In the genomic region with DNA sequence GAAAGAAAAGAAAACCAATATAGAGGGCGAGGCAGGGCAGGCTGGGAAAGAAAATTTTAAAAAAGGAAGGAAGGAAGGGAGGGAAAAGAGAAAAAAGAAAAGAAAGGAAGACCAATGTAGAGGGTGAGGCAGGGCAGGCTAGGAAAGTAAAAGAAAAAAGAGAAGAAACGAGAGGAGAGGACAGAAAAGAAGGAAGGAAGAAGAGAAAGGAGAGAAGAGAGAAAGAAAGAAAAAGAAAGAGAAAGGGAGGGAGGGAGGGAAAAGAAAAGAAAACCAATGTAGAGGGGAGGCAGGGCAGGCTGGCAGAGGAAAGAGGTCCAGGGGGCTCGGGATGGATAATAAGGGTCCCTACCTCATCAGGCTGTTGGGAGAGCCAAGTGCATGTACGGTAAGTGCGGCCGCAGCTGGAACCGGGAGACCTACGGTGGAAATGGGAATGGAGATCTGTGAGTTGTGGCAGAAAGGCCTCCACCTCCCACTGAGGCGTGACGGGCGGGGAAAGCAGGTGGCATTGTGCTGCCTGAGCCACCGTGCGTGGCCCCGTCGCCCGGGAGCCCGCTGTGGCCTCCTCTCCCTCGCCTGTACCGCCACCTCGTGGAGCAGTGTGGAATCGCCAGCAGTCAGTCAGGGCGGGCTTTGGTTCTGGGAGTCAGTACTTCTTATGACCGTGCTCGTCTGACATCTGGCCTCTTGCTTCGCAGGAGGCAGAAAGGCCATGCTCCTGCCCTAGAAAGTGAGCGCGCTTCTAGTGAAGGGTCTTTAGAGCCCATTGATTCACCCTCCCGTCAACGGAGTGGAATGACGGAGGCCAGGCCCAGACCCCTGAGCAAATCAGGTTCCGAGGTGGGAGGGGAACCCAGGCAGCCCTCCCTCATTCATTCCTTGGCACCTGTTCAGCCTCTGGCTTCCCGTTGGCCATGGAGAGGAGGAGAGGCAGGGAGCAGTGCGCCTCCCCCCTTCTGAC, we compare ENCODE assay signal across 8 cellular contexts. TPM values are rescaled to one million over a fixed set of nuclear protein-coding genes. Genes with fewer than 3 reads are reported as not detected.
DNase-seq lines count a peak whose midpoint lies in the region; ATAC-seq and TF ChIP-seq lines count a peak whose summit lies in the region.

No MANE protein-coding gene starts in this region.

- H3K9me2 ChIP-seq in GM23338 (ENCODE audit: insufficient read depth): no peaks in the 10 kb centered on the region
- no peaks in the 10 kb centered on the region for H3K9me2 ChIP-seq in Loucy (replicated peaks; ENCODE audit: low read depth, low read length)

- H3K36me3 ChIP-seq in GM23338 (ENCODE audit: insufficient read depth) (no peaks in the 10 kb centered on the region), Loucy (ENCODE audit: insufficient read depth, low read length) (no peaks in the 10 kb centered on the region), neural progenitor cell (no peaks in the 10 kb centered on the region), stomach (no peaks in the 10 kb centered on the region)

- H2AFZ ChIP-seq in GM23338 (peak overlapping the region; percentile 91; the same call in 1 of the 2 replicates), Loucy (ENCODE audit: low read length) (peak overlapping the region; percentile 93; the same call in 1 of the 2 replicates), neural progenitor cell (replicated peaks) (peak overlapping the region; percentile 71)

- H3K4me3 ChIP-seq in GM23338: peak overlapping the region; percentile 50
- H3K4me3 ChIP-seq in Loucy (ENCODE audit: low read length, poor library complexity, severe bottlenecking): peak overlapping the region; percentile 48
- H3K4me3 ChIP-seq in fibroblast of the aortic adventitia (ENCODE audit: low read depth, low read length): peak overlapping the region; percentile 55
- peak overlapping the region; percentile 21 for H3K4me3 ChIP-seq in neural progenitor cell
- peak overlapping the region in 1 of 4 donors; percentile 15 for H3K4me3 ChIP-seq in stomach

- H3K9me3 ChIP-seq in Loucy (ENCODE audit: insufficient read depth, low read depth, low read length) (no peaks in the 10 kb centered on the region), neural progenitor cell (ENCODE audit: low read depth) (no peaks in the 10 kb centered on the region), stomach (no peaks in the 10 kb centered on the region)

- H3K27me3 Mint-ChIP-seq in GM23338 (ENCODE audit: insufficient read depth, low read depth, poor library complexity): peaks cover 7% of the 10 kb centered on the region
- peaks cover 19% of the 10 kb centered on the region for H3K27me3 Mint-ChIP-seq in activated T-helper 1 cell treated with anti-CD3 and anti-CD28 coated beads, Interleukin-12 subunit alpha, Interleukin-12 subunit beta, Interleukin-2, Interleukin-4 antibody, amounts not matched to agents 30 ng/mL and 10 ng/mL and 1 ng/mL, durations not matched to agents 14 hours and 24 hours and 36 hours (ENCODE audit: insufficient read depth)
- peaks cover 7% of the 10 kb centered on the region for H3K27me3 Mint-ChIP-seq in neural progenitor cell (ENCODE audit: insufficient read depth, low read depth)

- H4K20me1 ChIP-seq in GM23338 (replicated peaks; ENCODE audit: insufficient read depth) (no peaks in the 10 kb centered on the region), Loucy (ENCODE audit: insufficient read depth, low read length, poor library complexity, severe bottlenecking) (no peaks in the 10 kb centered on the region), neural progenitor cell (ENCODE audit: low read depth) (no peaks in the 10 kb centered on the region)

- H3K9ac ChIP-seq in Loucy (ENCODE audit: low read depth, low read length, poor library complexity, severe bottlenecking) (no peak overlapping the region), neural progenitor cell (no peak overlapping the region)

- peaks cover 6% of the 10 kb centered on the region for H3K4me1 Mint-ChIP-seq in GM23338
- H3K4me1 Mint-ChIP-seq in activated T-helper 1 cell treated with anti-CD3 and anti-CD28 coated beads, Interleukin-12 subunit alpha, Interleukin-12 subunit beta, Interleukin-2, Interleukin-4 antibody, amounts not matched to agents 30 ng/mL and 10 ng/mL and 1 ng/mL, durations not matched to agents 14 hours and 24 hours and 36 hours (ENCODE audit: low read depth): no peaks in the 10 kb centered on the region
- peaks cover 12% of the 10 kb centered on the region for H3K4me1 Mint-ChIP-seq in neural progenitor cell

- no peaks in the 10 kb centered on the region for H3K36me3 Mint-ChIP-seq in GM23338 (ENCODE audit: low read depth)
- no peaks in the 10 kb centered on the region for H3K36me3 Mint-ChIP-seq in activated T-helper 1 cell treated with anti-CD3 and anti-CD28 coated beads, Interleukin-12 subunit alpha, Interleukin-12 subunit beta, Interleukin-2, Interleukin-4 antibody, amounts not matched to agents 30 ng/mL and 10 ng/mL and 1 ng/mL, durations not matched to agents 14 hours and 24 hours and 36 hours (ENCODE audit: low read depth)
- H3K36me3 Mint-ChIP-seq in neural progenitor cell: no peaks in the 10 kb centered on the region

- H3K27me3 ChIP-seq in GM23338 (ENCODE audit: insufficient read depth): no peaks in the 10 kb centered on the region
- no peaks in the 10 kb centered on the region for H3K27me3 ChIP-seq in Loucy (ENCODE audit: insufficient read depth, low read length, poor library complexity, severe bottlenecking)
- H3K27me3 ChIP-seq in neural progenitor cell: peaks cover 18% of the 10 kb centered on the region
- peaks cover 0 to 44% (median 23%) of the 10 kb centered on the region in 3 donors for H3K27me3 ChIP-seq in stomach

- no peaks in the 10 kb centered on the region for H3K9me3 Mint-ChIP-seq in GM23338
- H3K9me3 Mint-ChIP-seq in activated T-helper 1 cell treated with anti-CD3 and anti-CD28 coated beads, Interleukin-12 subunit alpha, Interleukin-12 subunit beta, Interleukin-2, Interleukin-4 antibody, amounts not matched to agents 30 ng/mL and 10 ng/mL and 1 ng/mL, durations not matched to agents 14 hours and 24 hours and 36 hours: no peaks in the 10 kb centered on the region
- H3K9me3 Mint-ChIP-seq in neural progenitor cell: no peaks in the 10 kb centered on the region

- 9 to 11% (median 10%) methylated on average over 24 to 33 of the region's 33 CpGs for WGBS in stomach, 5 donors

- H3K27ac Mint-ChIP-seq in GM23338: peak overlapping the region; percentile 75; the same call in 1 of the 2 replicates
- H3K27ac Mint-ChIP-seq in activated T-helper 1 cell treated with anti-CD3 and anti-CD28 coated beads, Interleukin-12 subunit alpha, Interleukin-12 subunit beta, Interleukin-2, Interleukin-4 antibody, amounts not matched to agents 30 ng/mL and 10 ng/mL and 1 ng/mL, durations not matched to agents 14 hours and 24 hours and 36 hours: no peak overlapping the region
- peak overlapping the region; percentile 83 for H3K27ac Mint-ChIP-seq in neural progenitor cell

- no peak for TF ChIP-seq POLR2A in stomach (IDR thresholded peaks at IDR 0.05)

- H3K4me3 Mint-ChIP-seq in GM23338 (peak overlapping the region; percentile 65), neural progenitor cell (peak overlapping the region; percentile 19)
- H3K4me3 Mint-ChIP-seq in activated T-helper 1 cell treated with anti-CD3 and anti-CD28 coated beads, Interleukin-12 subunit alpha, Interleukin-12 subunit beta, Interleukin-2, Interleukin-4 antibody, amounts not matched to agents 30 ng/mL and 10 ng/mL and 1 ng/mL, durations not matched to agents 14 hours and 24 hours and 36 hours: no peak overlapping the region

- intact Hi-C loops in activated T-helper 1 cell treated with anti-CD3 and anti-CD28 coated beads, Interleukin-12 subunit alpha, Interleukin-12 subunit beta, Interleukin-2, Interleukin-4 antibody, amounts not matched to agents 30 ng/mL and 10 ng/mL and 1 ng/mL, durations not matched to agents 14 hours and 24 hours and 36 hours (cut with micrococcal nuclease): loop anchor here (1.0 kb wide), 4 partner anchors 11 to 88 kb away; a partner anchor contains a TSS
- intact Hi-C loops in stomach (cut with DNase I; ENCODE audit: low total_unique reads): loop anchor here (5.0 kb wide), 1 partner anchor 92 kb away; no protein-coding TSS in a partner anchor

- peaks cover 7% of the 10 kb centered on the region; the same call in 1 of the 2 replicates for H3F3A ChIP-seq in GM23338 (replicated peaks; ENCODE audit: low read depth)
- no peaks in the 10 kb centered on the region for H3F3A ChIP-seq in Loucy (ENCODE audit: low read depth)
- no peaks in the 10 kb centered on the region for H3F3A ChIP-seq in neural progenitor cell (ENCODE audit: low read depth)

- ATAC-seq in GM23338: peak; percentile 91

- DNase-seq in EH (ENCODE audit: low read depth) (peak; percentile 68), GM23338 (ENCODE audit: low spot score) (peak; percentile 92), RPMI7951 (ENCODE audit: low read depth) (peak; percentile 52), fibroblast of the aortic adventitia (ENCODE audit: low read depth) (peak; percentile 65), neural progenitor cell (ENCODE audit: low spot score) (peak; percentile 90), stomach (peak; percentile 91)
- DNase-seq in activated T-helper 1 cell treated with anti-CD3 and anti-CD28 coated beads, Interleukin-12 subunit alpha, Interleukin-12 subunit beta, Interleukin-2, Interleukin-4 antibody, amounts not matched to agents 30 ng/mL and 10 ng/mL and 1 ng/mL, durations not matched to agents 14 hours and 24 hours and 36 hours (ENCODE audit: low spot score): peak; percentile 84

- H3K27ac ChIP-seq in GM23338 (ENCODE audit: low read depth) (peak overlapping the region; percentile 50; the same call in 1 of the 2 replicates), neural progenitor cell (no peak overlapping the region), stomach (no peak overlapping the region)

- no peak for TF ChIP-seq EP300 in stomach (IDR thresholded peaks at IDR 0.05)

- H3K4me1 ChIP-seq in GM23338 (ENCODE audit: insufficient read depth) (peaks cover 8% of the 10 kb centered on the region), Loucy (ENCODE audit: insufficient read depth, low read length, poor library complexity, severe bottlenecking) (no peaks in the 10 kb centered on the region), neural progenitor cell (no peaks in the 10 kb centered on the region), stomach (peaks cover 0 to 11% (median 9%) of the 10 kb centered on the region in 4 donors)

- H3K4me2 ChIP-seq in GM23338 (peak overlapping the region; percentile 83), Loucy (ENCODE audit: low read depth, low read length, poor library complexity, severe bottlenecking) (peak overlapping the region; percentile 65), neural progenitor cell (peak overlapping the region; percentile 69)

- TF ChIP-seq CTCF in GM23338 (conservative IDR thresholded peaks at IDR 0.05; ENCODE audit: low read depth in 2 of 2) (peak; percentile 92 to 99), Loucy (conservative IDR thresholded peaks at IDR 0.05; ENCODE audit: low read length) (peak; percentile 72), fibroblast of the aortic adventitia (IDR thresholded peaks at IDR 0.05; ENCODE audit: insufficient read depth, low read length) (peak; percentile 99), neural progenitor cell (IDR thresholded peaks at IDR 0.05) (peak; percentile 98), stomach (IDR thresholded peaks at IDR 0.05) (peak in 5 of 7 experiments; percentile 97 to 99 (median 99))

- H3K79me2 ChIP-seq in GM23338 (replicated peaks; ENCODE audit: insufficient read depth) (no peaks in the 10 kb centered on the region), Loucy (ENCODE audit: insufficient read depth, low read length) (no peaks in the 10 kb centered on the region), neural progenitor cell (ENCODE audit: low read depth) (no peaks in the 10 kb centered on the region)

RNA-seq across cellular contexts. Expression of a gene that starts 10.4 kb away (rescaled TPM):
- total RNA-seq in GM23338 (2014; rRNA removed; shearing (Covaris generic)): 452 and 455 TPM in 2 replicates
- polyA plus RNA-seq in GM23338 (2016; fragmentation: Nextera tagmentation; extraction: Ambion mirVana) (435 and 450 TPM in 2 replicates), stomach (100 to 1,000 TPM; 149 to 182 (median 168) TPM)
- 212 and 267 TPM in 2 replicates for total RNA-seq in RPMI7951 (2014; rRNA removed; shearing (Covaris generic))
- 264 and 265 TPM in 2 replicates for total RNA-seq in activated T-helper 1 cell treated with anti-CD3 and anti-CD28 coated beads, Interleukin-12 subunit alpha, Interleukin-12 subunit beta, Interleukin-2, Interleukin-4 antibody, amounts not matched to agents 30 ng/mL and 10 ng/mL and 1 ng/mL, durations not matched to agents 14 hours and 24 hours and 36 hours
- total RNA-seq in fibroblast of the aortic adventitia (ENCODE audit: low replicate concordance) (29.8 and 162 TPM in 2 replicates), neural progenitor cell (ENCODE audit: low replicate concordance) (357 and 380 TPM in 2 replicates), stomach (10 to 100 TPM in 4 of 5 donors, 1 to 10 TPM in 1; 4.0 to 89.3 (median 25.5) TPM)

RNA-seq across cellular contexts. Expression of a gene that starts 23.1 kb away (rescaled TPM):
- total RNA-seq in GM23338 (2014; rRNA removed; shearing (Covaris generic)): 0.07 and 0.08 TPM in 2 replicates
- not detected in 2 replicates for polyA plus RNA-seq in GM23338 (2016; fragmentation: Nextera tagmentation; extraction: Ambion mirVana)
- not detected in 2 replicates for total RNA-seq in RPMI7951 (2014; rRNA removed; shearing (Covaris generic))
- not detected in 2 replicates for total RNA-seq in activated T-helper 1 cell treated with anti-CD3 and anti-CD28 coated beads, Interleukin-12 subunit alpha, Interleukin-12 subunit beta, Interleukin-2, Interleukin-4 antibody, amounts not matched to agents 30 ng/mL and 10 ng/mL and 1 ng/mL, durations not matched to agents 14 hours and 24 hours and 36 hours
- not detected in 2 replicates for total RNA-seq in fibroblast of the aortic adventitia (ENCODE audit: low replicate concordance)
- total RNA-seq in neural progenitor cell (ENCODE audit: low replicate concordance): not detected in 2 replicates
- total RNA-seq in stomach: not detected
- not detected for polyA plus RNA-seq in stomach

RNA-seq across cellular contexts. Expression of a gene that starts 33.2 kb away (rescaled TPM):
- total RNA-seq in GM23338 (2014; rRNA removed; shearing (Covaris generic)): 83.7 and 101 TPM in 2 replicates
- polyA plus RNA-seq in GM23338 (2016; fragmentation: Nextera tagmentation; extraction: Ambion mirVana): 47.5 and 50.6 TPM in 2 replicates
- 13.3 and 14.8 TPM in 2 replicates for total RNA-seq in RPMI7951 (2014; rRNA removed; shearing (Covaris generic))
- 23.9 and 28.0 TPM in 2 replicates for total RNA-seq in activated T-helper 1 cell treated with anti-CD3 and anti-CD28 coated beads, Interleukin-12 subunit alpha, Interleukin-12 subunit beta, Interleukin-2, Interleukin-4 antibody, amounts not matched to agents 30 ng/mL and 10 ng/mL and 1 ng/mL, durations not matched to agents 14 hours and 24 hours and 36 hours
- 11.8 and 25.8 TPM in 2 replicates for total RNA-seq in fibroblast of the aortic adventitia (ENCODE audit: low replicate concordance)
- 25.3 and 25.5 TPM in 2 replicates for total RNA-seq in neural progenitor cell (ENCODE audit: low replicate concordance)
- 10 to 100 TPM; 25.3 to 72.9 (median 50.9) TPM for total RNA-seq in stomach
- 10 to 100 TPM; 28.2 to 35.5 (median 28.9) TPM for polyA plus RNA-seq in stomach

RNA-seq across cellular contexts. Expression of a gene that starts 40.3 kb away (rescaled TPM):
- total RNA-seq in GM23338 (2014; rRNA removed; shearing (Covaris generic)): 304 and 345 TPM in 2 replicates
- polyA plus RNA-seq in GM23338 (2016; fragmentation: Nextera tagmentation; extraction: Ambion mirVana): 579 and 599 TPM in 2 replicates
- 56.8 and 57.6 TPM in 2 replicates for total RNA-seq in RPMI7951 (2014; rRNA removed; shearing (Covaris generic))
- 459 and 472 TPM in 2 replicates for total RNA-seq in activated T-helper 1 cell treated with anti-CD3 and anti-CD28 coated beads, Interleukin-12 subunit alpha, Interleukin-12 subunit beta, Interleukin-2, Interleukin-4 antibody, amounts not matched to agents 30 ng/mL and 10 ng/mL and 1 ng/mL, durations not matched to agents 14 hours and 24 hours and 36 hours
- 62.9 and 106 TPM in 2 replicates for total RNA-seq in fibroblast of the aortic adventitia (ENCODE audit: low replicate concordance)
- total RNA-seq in neural progenitor cell (ENCODE audit: low replicate concordance): 186 and 195 TPM in 2 replicates
- total RNA-seq in stomach: 100 to 1,000 TPM in 2 of 5 donors, 10 to 100 TPM in 3; 25.1 to 327 (median 92.9) TPM
- 100 to 1,000 TPM; 115 to 139 (median 117) TPM for polyA plus RNA-seq in stomach

RNA-seq across cellular contexts. Expression of a gene that starts 50.7 kb away (rescaled TPM):
- 52.7 and 58.2 TPM in 2 replicates for total RNA-seq in GM23338 (2014; rRNA removed; shearing (Covaris generic))
- polyA plus RNA-seq in GM23338 (2016; fragmentation: Nextera tagmentation; extraction: Ambion mirVana) (9.8 and 10.9 TPM in 2 replicates), stomach (1 to 10 TPM; 2.6 to 3.8 (median 2.9) TPM)
- total RNA-seq in RPMI7951 (2014; rRNA removed; shearing (Covaris generic)): 0.12 and 0.29 TPM in 2 replicates
- 1.8 TPM in 2 replicates for total RNA-seq in activated T-helper 1 cell treated with anti-CD3 and anti-CD28 coated beads, Interleukin-12 subunit alpha, Interleukin-12 subunit beta, Interleukin-2, Interleukin-4 antibody, amounts not matched to agents 30 ng/mL and 10 ng/mL and 1 ng/mL, durations not matched to agents 14 hours and 24 hours and 36 hours
- total RNA-seq in fibroblast of the aortic adventitia (ENCODE audit: low replicate concordance) (0.18 and 0.65 TPM in 2 replicates), neural progenitor cell (ENCODE audit: low replicate concordance) (4.1 and 12.8 TPM in 2 replicates), stomach (1 to 10 TPM in 4 of 5 donors, not detected in 1; 2.7 to 6.1 (median 3.9) TPM)
